17 cellular contexts compared by ENCODE assay signal in genomic region chr3:37899101-37899707, GRCh38. TPM values are rescaled to one million over a fixed set of nuclear protein-coding genes. Genes with fewer than 3 reads are reported as not detected.
DNase-seq lines count a peak whose midpoint lies in the region; ATAC-seq lines count a peak whose summit lies in the region.
"Had no signal": no experiment of that assay in that cellular context is flagged by ENCODE, and none has a peak within 500 bp of the region (broad histone marks: within the 10 kb centered on the region; RNA-seq: fewer than 3 reads in every experiment).

No MANE protein-coding gene starts in this region.

- H3K4me3 Mint-ChIP-seq in activated CD4-positive, alpha-beta T cell treated with anti-CD3 and anti-CD28 coated beads for 36 hours: no peak overlapping the region
- H3K4me3 Mint-ChIP-seq: CD4-positive, CD25-positive, alpha-beta regulatory T cell; memory B cell had no signal

- H3K27me3 Mint-ChIP-seq in activated CD4-positive, alpha-beta T cell treated with anti-CD3 and anti-CD28 coated beads for 36 hours: peaks cover 3% of the 10 kb centered on the region

- H3K27ac Mint-ChIP-seq in activated CD4-positive, alpha-beta T cell treated with anti-CD3 and anti-CD28 coated beads for 36 hours: no peak overlapping the region
- H3K27ac Mint-ChIP-seq: CD4-positive, CD25-positive, alpha-beta regulatory T cell; memory B cell had no signal

- H3K9me3 Mint-ChIP-seq in activated CD4-positive, alpha-beta T cell treated with anti-CD3 and anti-CD28 coated beads for 36 hours (ENCODE audit: low read depth): no peaks in the 10 kb centered on the region
- H3K9me3 Mint-ChIP-seq: memory B cell had no signal

- intact Hi-C loops in activated CD4-positive, alpha-beta T cell treated with anti-CD3 and anti-CD28 coated beads for 36 hours (cut with DNase I, micrococcal nuclease): no loop called here

- CTCF ChIA-PET in activated CD4-positive, alpha-beta T cell treated with anti-CD3 and anti-CD28 coated beads for 36 hours (lab: Charles Lee): no interaction called here

- no peaks in the 10 kb centered on the region for H3K36me3 Mint-ChIP-seq in activated CD4-positive, alpha-beta T cell treated with anti-CD3 and anti-CD28 coated beads for 36 hours (ENCODE audit: low read depth)
- H3K36me3 Mint-ChIP-seq: CD4-positive, CD25-positive, alpha-beta regulatory T cell; memory B cell had no signal

- ATAC-seq in activated CD4-positive, alpha-beta T cell treated with anti-CD3 and anti-CD28 coated beads for 36 hours: peak; percentile 83
- ATAC-seq in GM21825 (IDR thresholded peaks at IDR 0.05; ENCODE audit: unreplicated experiment) (peak; percentile 66), HG03521 (IDR thresholded peaks at IDR 0.05; ENCODE audit: unreplicated experiment) (peak; percentile 51)
- ATAC-seq: foreskin keratinocyte, Panc1 had no signal

- DNase-seq in activated CD4-positive, alpha-beta T cell treated with anti-CD3 and anti-CD28 coated beads for 36 hours: peak; percentile 43
- no peak for DNase-seq in activated CD4-positive, alpha-beta T cell treated with anti-CD3 and anti-CD28 coated beads, Interleukin-2, amount 50 U/mL, for 4 hours
- DNase-seq in stimulated activated CD8-positive, alpha-beta memory T cell treated with anti-CD3 and anti-CD28 coated beads, Interleukin-4, amount 100 ng/mL, for 48 hours: peak; percentile 37
- DNase-seq in T1000 (lab: John Stamatoyannopoulos, UW): no peak
- no peak for DNase-seq in SIG-M5 treated with dmso at 0.1 percent for 504 hours (lab: John Stamatoyannopoulos, UW; ENCODE audit: unreplicated experiment)
- DNase-seq in T-helper 9 cell: no peak
- DNase-seq: activated CD4-positive, alpha-beta T cell treated with anti-CD3 and anti-CD28 coated beads for 1 hour; CD4-positive, CD25-positive, alpha-beta regulatory T cell; foreskin keratinocyte; HCEC 1CT; KBM-7; NCI-H1417 treated with DMSO at 0.1 percent for 48 hours; NCI-H446 treated with DMSO at 0.1 percent for 48 hours had no signal

- peaks cover 14% of the 10 kb centered on the region for H3K4me1 Mint-ChIP-seq in activated CD4-positive, alpha-beta T cell treated with anti-CD3 and anti-CD28 coated beads for 36 hours
- H3K4me1 Mint-ChIP-seq: CD4-positive, CD25-positive, alpha-beta regulatory T cell; memory B cell had no signal

- POLR2A ChIA-PET in activated CD4-positive, alpha-beta T cell treated with anti-CD3 and anti-CD28 coated beads for 36 hours (lab: Charles Lee): no interaction called here

RNA-seq across cellular contexts. Expression of gene CTDSPL, which starts 37.5 kb away (rescaled TPM):
- 1 to 10 TPM; 3.9 to 5.3 TPM for total RNA-seq in activated CD4-positive, alpha-beta T cell treated with anti-CD3 and anti-CD28 coated beads for 36 hours

Comparison
In these comparisons a context has a peak if more than half of its experiments do, and no peak if none do; other contexts are left out.
1. DNase-seq: peak in activated CD4-positive, alpha-beta T cell treated with anti-CD3 and anti-CD28 coated beads for 36 hours (single experiment) and stimulated activated CD8-positive, alpha-beta memory T cell treated with anti-CD3 and anti-CD28 coated beads, Interleukin-4, amount 100 ng/mL, for 48 hours (single experiment); none in activated CD4-positive, alpha-beta T cell treated with anti-CD3 and anti-CD28 coated beads, Interleukin-2, amount 50 U/mL, for 4 hours (0 of 2), T1000 (single experiment), SIG-M5 treated with dmso at 0.1 percent for 504 hours (single experiment) and T-helper 9 cell (single experiment).
2. Peak in every context shown above with its lines, with median percentiles within 50 percentile points of each other: ATAC-seq.